8 cellular contexts compared by ENCODE assay signal in the genomic region with DNA sequence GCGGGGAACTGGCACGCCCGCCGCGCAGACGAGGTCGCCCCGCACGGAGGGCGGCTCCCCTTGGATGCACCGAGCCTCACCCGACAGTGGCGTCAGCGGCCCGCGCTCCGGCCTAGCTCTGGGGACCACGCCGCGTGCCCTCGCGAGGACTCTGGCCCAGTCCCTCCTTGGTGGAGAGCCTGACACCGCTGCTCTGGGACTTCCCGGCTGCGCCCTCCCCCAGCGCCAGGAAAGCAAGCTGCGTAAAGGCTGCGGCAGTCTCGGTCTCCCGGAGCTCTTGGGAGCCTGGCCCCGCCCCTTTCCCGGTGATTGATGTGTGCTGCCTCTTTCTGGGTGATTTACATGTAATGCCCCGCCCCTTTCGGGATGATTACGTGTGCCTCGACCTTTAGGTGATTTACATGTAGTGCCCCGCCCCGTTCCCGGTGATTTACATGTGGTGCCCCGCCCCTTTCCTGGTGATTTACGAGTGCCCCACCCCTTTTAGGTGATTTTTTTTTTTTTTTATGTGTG. TPM values are rescaled to one million over a fixed set of nuclear protein-coding genes. Genes with fewer than 3 reads are reported as not detected.
DNase-seq lines count a peak whose midpoint lies in the region; ATAC-seq lines count a peak whose summit lies in the region.

Gene LENG9 (minus strand): TSS at position 248 of the 513 bp plus-strand sequence. CDS start 252 bp downstream, outside the sequence.

- no peaks in the 10 kb centered on the region for H3K9me3 Mint-ChIP-seq in activated T-cell treated with anti-CD3 and anti-CD28 coated beads, Interleukin-2, amount 50 U/mL, for 4 hours

- H3K4me3 Mint-ChIP-seq in activated T-cell treated with anti-CD3 and anti-CD28 coated beads, Interleukin-2, amount 50 U/mL, for 4 hours = peak within 1 kb of the TSS; percentile 84

- peaks cover 19% of the 10 kb centered on the region for H3K4me1 Mint-ChIP-seq in activated T-cell treated with anti-CD3 and anti-CD28 coated beads, Interleukin-2, amount 50 U/mL, for 4 hours (ENCODE audit: low read depth)

- ATAC-seq in GM21515 (IDR thresholded peaks at IDR 0.05; ENCODE audit: unreplicated experiment) = peak; percentile 57
- ATAC-seq in activated T-cell treated with anti-CD3 and anti-CD28 coated beads, Interleukin-2, amount 50 U/mL, for 4 hours = peak; percentile 69

- peaks cover 4% of the 10 kb centered on the region for H3K4me1 ChIP-seq in HUES6 (ENCODE audit: control insufficient read depth, insufficient read depth, low read length)
- peaks cover 0 to 12% of the 10 kb centered on the region in 2 donors for H3K4me1 ChIP-seq in esophagus (ENCODE audit: control insufficient read depth in 2 of 2, insufficient read depth in 2 of 2, low read length in 1 of 2)
- H3K4me1 ChIP-seq in mucosa of stomach (ENCODE audit: control insufficient read depth, insufficient read depth, low read length) = peaks cover 51% of the 10 kb centered on the region

- peaks cover 12% of the 10 kb centered on the region; the same call in 1 of the 2 replicates for H3K27me3 ChIP-seq in HUES6 (ENCODE audit: control insufficient read depth, insufficient read depth, low read length)
- no peaks in the 10 kb centered on the region for H3K27me3 ChIP-seq in esophagus (ENCODE audit: control insufficient read depth in 1 of 2, insufficient read depth in 2 of 2, low read length in 2 of 2)
- no peaks in the 10 kb centered on the region for H3K27me3 ChIP-seq in mucosa of stomach (ENCODE audit: control insufficient read depth, insufficient read depth, low read length)

- DNase-seq in DMS 273 (lab: John Stamatoyannopoulos, UW; ENCODE audit: unreplicated experiment) (peak; percentile 97), OCI-M1 (lab: John Stamatoyannopoulos, UW) (peak; percentile 100)
- DNase-seq in activated T-cell treated with anti-CD3 and anti-CD28 coated beads, Interleukin-2, amount 50 U/mL, for 4 hours = peak; percentile 91
- peak; percentile 99 for DNase-seq in stimulated activated CD8-positive, alpha-beta memory T cell treated with anti-CD3 and anti-CD28 coated beads, Interleukin-4, amount 100 ng/mL, for 48 hours

- H3K4me3 ChIP-seq in HUES6 (ENCODE audit: low read depth, low read length) = peak within 1 kb of the TSS; percentile 88
- H3K4me3 ChIP-seq in esophagus (ENCODE audit: low read depth in 1 of 2, low read length in 2 of 2) = peak within 1 kb of the TSS; percentile 44 to 61
- peak within 1 kb of the TSS; percentile 29 for H3K4me3 ChIP-seq in mucosa of stomach (ENCODE audit: low read length)

- H3K9me3 ChIP-seq in HUES6 (ENCODE audit: control insufficient read depth, insufficient read depth, low read depth, low read length) (no peaks in the 10 kb centered on the region), esophagus (ENCODE audit: control insufficient read depth in 2 of 2, insufficient read depth in 1 of 2, low read depth in 1 of 2, low read length in 1 of 2) (no peaks in the 10 kb centered on the region), mucosa of stomach (ENCODE audit: control insufficient read depth, low read length) (no peaks in the 10 kb centered on the region)

- H3K36me3 ChIP-seq in HUES6 (ENCODE audit: control insufficient read depth, insufficient read depth, low read length) (peaks cover 31% of the 10 kb centered on the region), esophagus (ENCODE audit: control insufficient read depth in 2 of 2, insufficient read depth in 2 of 2, low read length in 1 of 2) (peaks cover 4 to 30% of the 10 kb centered on the region in 2 donors), mucosa of stomach (ENCODE audit: control insufficient read depth, insufficient read depth, low read length) (peaks cover 7% of the 10 kb centered on the region)

- H3K36me3 Mint-ChIP-seq in activated T-cell treated with anti-CD3 and anti-CD28 coated beads, Interleukin-2, amount 50 U/mL, for 4 hours (ENCODE audit: insufficient read depth) = peaks cover 20% of the 10 kb centered on the region

- H3K27ac ChIP-seq in HUES6 (ENCODE audit: low read depth, low read length) (peak within 1 kb of the TSS; percentile 96), esophagus (ENCODE audit: low read depth in 2 of 2, low read length in 1 of 2) (peak within 1 kb of the TSS; percentile 89 to 99)

- peak within 1 kb of the TSS; percentile 89 for H3K9ac ChIP-seq in HUES6 (ENCODE audit: low read length)
- peak within 1 kb of the TSS; percentile 81 for H3K9ac ChIP-seq in mucosa of stomach (ENCODE audit: low read length)

- 0% methylated on average over 41 of the region's 41 CpGs for WGBS in esophagus, 2 donors

- H3K27me3 Mint-ChIP-seq in activated T-cell treated with anti-CD3 and anti-CD28 coated beads, Interleukin-2, amount 50 U/mL, for 4 hours (ENCODE audit: low read depth) = peaks cover 3% of the 10 kb centered on the region

RNA-seq across cellular contexts. Expression of gene LENG9, which starts in this region (rescaled TPM):
- 1 to 10 TPM; 4.8 to 5.4 (median 5.2) TPM for total RNA-seq in activated T-cell treated with anti-CD3 and anti-CD28 coated beads, Interleukin-2, amount 50 U/mL, for 4 hours
- polyA plus RNA-seq in esophagus = 1 to 10 TPM; 4.4 to 5.8 TPM

Comparison
In these comparisons a context has a peak if more than half of its experiments do, and no peak if none do; other contexts are left out.
1. Peak in every context shown above with its lines: DNase-seq, ATAC-seq, H3K4me3 ChIP-seq and H3K27ac ChIP-seq.
2. H3K4me3 ChIP-seq: peak in every context shown above with its lines; median percentile 88 in HUES6; 52 in esophagus; 29 in mucosa of stomach.